In the genomic region with DNA sequence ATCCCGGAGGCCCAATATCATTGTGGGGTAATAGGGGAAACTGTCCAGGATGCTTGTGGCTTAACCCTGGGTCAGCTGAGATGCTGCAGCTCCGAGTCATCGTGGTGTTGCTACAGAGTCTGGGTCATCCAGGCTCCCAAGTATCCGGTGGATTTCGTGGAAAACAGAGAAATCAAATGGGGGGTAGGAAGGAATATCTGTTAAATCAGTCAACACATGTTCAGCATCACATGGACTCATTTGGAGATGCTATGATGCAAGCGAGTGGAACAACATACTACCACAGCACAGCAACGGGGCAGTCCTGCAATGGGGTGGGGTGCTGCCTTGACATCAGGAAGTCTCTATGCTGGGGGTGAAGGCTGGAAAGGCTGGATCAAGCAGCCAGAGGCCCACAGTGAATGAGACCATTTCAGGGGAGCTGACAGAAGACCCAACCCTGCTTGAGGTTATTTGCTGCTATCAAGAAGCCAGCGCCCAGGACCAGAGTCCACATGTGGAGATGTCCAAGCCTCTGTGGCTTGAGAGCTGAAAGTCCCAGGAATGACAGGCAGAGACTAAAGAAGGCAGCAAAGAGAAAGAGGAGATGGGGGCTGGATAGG, we compare ENCODE assay signal across 9 cellular contexts. TPM values are rescaled to one million over a fixed set of nuclear protein-coding genes. Genes with fewer than 3 reads are reported as not detected.
DNase-seq lines count a peak whose midpoint lies in the region; ATAC-seq, FAIRE-seq and TF ChIP-seq lines count a peak whose summit lies in the region.
"Had no signal": no experiment of that assay in that cellular context is flagged by ENCODE, and none has a peak within 500 bp of the region (broad histone marks: within the 10 kb centered on the region; RNA-seq: fewer than 3 reads in every experiment).

No MANE protein-coding gene starts in this region.

- H3K4me1 ChIP-seq in astrocyte (ENCODE audit: insufficient read depth, low read length): peaks cover 30% of the 10 kb centered on the region

- peaks cover 11% of the 10 kb centered on the region for H3K9me3 ChIP-seq in astrocyte (ENCODE audit: insufficient read depth, low read depth, low read length)
- H3K9me3 ChIP-seq: testis had no signal

- H2AFZ ChIP-seq in astrocyte (ENCODE audit: low read depth, low read length): no peak overlapping the region

- peaks cover 57% of the 10 kb centered on the region for H3K27me3 Mint-ChIP-seq in astrocyte (ENCODE audit: low read depth, unreplicated experiment)
- no peaks in the 10 kb centered on the region for H3K27me3 Mint-ChIP-seq in Calu3 (ENCODE audit: unreplicated experiment)

- peaks cover 21% of the 10 kb centered on the region for H3K36me3 Mint-ChIP-seq in astrocyte (ENCODE audit: low read depth, unreplicated experiment)
- peaks cover 5% of the 10 kb centered on the region for H3K36me3 Mint-ChIP-seq in Calu3 (ENCODE audit: insufficient read depth, unreplicated experiment)

- CTCF ChIA-PET in Calu3 (lab: Charles Lee): no interaction called here

- no peaks in the 10 kb centered on the region for H3K36me3 ChIP-seq in astrocyte (ENCODE audit: insufficient read depth, low read length)

- H3K4me3 ChIP-seq in AG10803 (ENCODE audit: low read length): no peak overlapping the region
- H3K4me3 ChIP-seq in astrocyte (ENCODE audit: insufficient read depth, low read depth, low read length): no peak overlapping the region
- H3K4me3 ChIP-seq in dorsolateral prefrontal cortex: no peak overlapping the region
- H3K4me3 ChIP-seq: testis had no signal

- no TSS peak for BruUV-seq in Calu3 (replicated peaks; lab: Mats Ljungman, UMichigan)

- H3K4me3 Mint-ChIP-seq in astrocyte (ENCODE audit: unreplicated experiment) (no peak overlapping the region), Calu3 (ENCODE audit: low read depth, unreplicated experiment) (no peak overlapping the region)

- H3K9me3 Mint-ChIP-seq in astrocyte (ENCODE audit: unreplicated experiment) (peaks cover 6% of the 10 kb centered on the region), Calu3 (ENCODE audit: low read depth, unreplicated experiment) (no peaks in the 10 kb centered on the region)

- no peak for TF ChIP-seq CTCF in AG10803 (conservative IDR thresholded peaks at IDR 0.05; ENCODE audit: low read length)
- no peak for TF ChIP-seq CTCF in astrocyte (IDR thresholded peaks at IDR 0.05; ENCODE audit: insufficient read depth, low read depth, low read length)
- TF ChIP-seq CTCF in dorsolateral prefrontal cortex (IDR thresholded peaks at IDR 0.05 in 54 of 56, conservative IDR thresholded peaks at IDR 0.05 in 2 of 56; ENCODE audit: low read depth in 1 of 56, partially characterized antibody in 56 of 56): no peak
- no peak for TF ChIP-seq CTCF in Calu3 (IDR thresholded peaks at IDR 0.05; ENCODE audit: unreplicated experiment)

- peak; percentile 88 for FAIRE-seq in astrocyte (lab: Jason Lieb, UNC)

- H3K27ac ChIP-seq in astrocyte (ENCODE audit: low read depth, low read length) (peak overlapping the region; percentile 52), dorsolateral prefrontal cortex (no peak overlapping the region)
- H3K27ac ChIP-seq: testis had no signal

- ATAC-seq in HG02588 (IDR thresholded peaks at IDR 0.05; ENCODE audit: unreplicated experiment): no peak

- peak overlapping the region; percentile 75 for H3K27ac Mint-ChIP-seq in astrocyte (ENCODE audit: unreplicated experiment)
- H3K27ac Mint-ChIP-seq in Calu3 (ENCODE audit: unreplicated experiment): no peak overlapping the region

- DNase-seq in AG10803 (ENCODE audit: low read depth) (peak; percentile 99), HK-2 (ENCODE audit: unreplicated experiment) (peak; percentile 48), astrocyte (ENCODE audit: low read depth) (peak; percentile 98), mesenteric fat pad (ENCODE audit: low spot score) (peak; percentile 79), dorsolateral prefrontal cortex (no peak), amygdala (lab: John Stamatoyannopoulos, UW) (no peak), Calu3 (no peak)

- peaks cover 47% of the 10 kb centered on the region for H3K4me1 Mint-ChIP-seq in astrocyte (ENCODE audit: low read depth, unreplicated experiment)
- H3K4me1 Mint-ChIP-seq in Calu3 (ENCODE audit: low read depth, unreplicated experiment): peaks cover 24% of the 10 kb centered on the region

- intact Hi-C loops in dorsolateral prefrontal cortex (cut with DNase I): no loop called here
- intact Hi-C loops in Calu3 (cut with micrococcal nuclease; ENCODE audit: unreplicated experiment): no loop called here

- no peaks in the 10 kb centered on the region for H3K79me2 ChIP-seq in astrocyte (ENCODE audit: insufficient read depth, low read length)

- H3K4me2 ChIP-seq in astrocyte (ENCODE audit: low read length): peak overlapping the region; percentile 76

- peak overlapping the region; percentile 33 for H3K9ac ChIP-seq in astrocyte (ENCODE audit: low read length)

- no peaks in the 10 kb centered on the region for H4K20me1 ChIP-seq in astrocyte (ENCODE audit: insufficient read depth, low read length)

- no peaks in the 10 kb centered on the region for H3K27me3 ChIP-seq in astrocyte (ENCODE audit: insufficient read depth, low read length)
- H3K27me3 ChIP-seq in dorsolateral prefrontal cortex: peaks cover 0 to 10% (median 0%) of the 10 kb centered on the region in 45 donors
- H3K27me3 ChIP-seq: testis had no signal

RNA-seq across cellular contexts. Expression of a gene that starts 22.9 kb away (rescaled TPM):
- total RNA-seq in astrocyte (6.1 and 6.6 TPM in 2 replicates), mesenteric fat pad (9.8 TPM), dorsolateral prefrontal cortex (1 to 10 TPM in 18 of 120 experiments, under 1 TPM in 96, not detected in 6; 0.12 to 2.9 (median 0.42) TPM), Calu3 (2022) (10.1 and 12.5 TPM in 2 replicates)

Comparison
In these comparisons a context has a peak if more than half of its experiments do, and no peak if none do; other contexts are left out.
1. DNase-seq: peak in AG10803 (single experiment), HK-2 (single experiment), astrocyte (single experiment) and mesenteric fat pad (single experiment); none in dorsolateral prefrontal cortex (0 of 10), amygdala (0 of 56) and Calu3 (single experiment).